Comparison of ENCODE assay signal across 8 cellular contexts in genomic region chr1:119948342-119949214, GRCh38. TPM values are rescaled to one million over a fixed set of nuclear protein-coding genes. Genes with fewer than 3 reads are reported as not detected.
A peak's percentile ranks its signal among the peaks of the same experiment; 100 is the strongest.
DNase-seq lines count a peak whose midpoint lies in the region; ATAC-seq and TF ChIP-seq lines count a peak whose summit lies in the region.

No MANE protein-coding gene starts in this region.

- no peaks in the 10 kb centered on the region for H3K9me3 Mint-ChIP-seq in activated T-cell treated with anti-CD3 and anti-CD28 coated beads, Interleukin-2, amount 50 U/mL, for 72 hours

- peak; percentile 78 for DNase-seq in AG10803 (ENCODE audit: low read depth)
- DNase-seq in RKO (ENCODE audit: low spot score), result peak; percentile 78
- peak; percentile 75 to 76 for DNase-seq in activated T-cell treated with anti-CD3 and anti-CD28 coated beads, Interleukin-2, amount 50 U/mL, for 72 hours
- DNase-seq in fibroblast of the conjunctiva (ENCODE audit: low read depth), result peak; percentile 73
- DNase-seq in nucleus accumbens (lab: John Stamatoyannopoulos, UW), result peak in 48 of 56 donors; percentile 5 to 88 (median 46)
- DNase-seq in substantia nigra (lab: John Stamatoyannopoulos, UW), result peak in 43 of 49 donors; percentile 2 to 77 (median 50)

- H3K27me3 Mint-ChIP-seq in activated T-cell treated with anti-CD3 and anti-CD28 coated beads, Interleukin-2, amount 50 U/mL, for 72 hours (ENCODE audit: low read depth), result no peaks in the 10 kb centered on the region

- peaks cover 6% of the 10 kb centered on the region for H3K4me1 Mint-ChIP-seq in activated T-cell treated with anti-CD3 and anti-CD28 coated beads, Interleukin-2, amount 50 U/mL, for 72 hours (ENCODE audit: low read depth)

- no peak overlapping the region for H3K4me3 Mint-ChIP-seq in activated T-cell treated with anti-CD3 and anti-CD28 coated beads, Interleukin-2, amount 50 U/mL, for 72 hours

- no peak overlapping the region for H3K27ac Mint-ChIP-seq in activated T-cell treated with anti-CD3 and anti-CD28 coated beads, Interleukin-2, amount 50 U/mL, for 72 hours

- H3K4me3 ChIP-seq in AG10803 (ENCODE audit: low read length), result no peak overlapping the region

- peaks cover 0 to 4% of the 10 kb centered on the region in 2 donors for H3K36me3 Mint-ChIP-seq in activated T-cell treated with anti-CD3 and anti-CD28 coated beads, Interleukin-2, amount 50 U/mL, for 72 hours (ENCODE audit: insufficient read depth in 2 of 2)

- H3K27ac ChIP-seq in substantia nigra (ENCODE audit: low read depth, low read length, poor library complexity, severe bottlenecking), result no peak overlapping the region

- ATAC-seq in GM19324 (IDR thresholded peaks at IDR 0.05; ENCODE audit: low FRiP score, unreplicated experiment), result peak; percentile 48
- peak; percentile 65 for ATAC-seq in activated T-cell treated with anti-CD3 and anti-CD28 coated beads, Interleukin-2, amount 50 U/mL, for 72 hours (replicated peaks in 1 of 2)

- TF ChIP-seq CTCF in AG10803 (conservative IDR thresholded peaks at IDR 0.05; ENCODE audit: low read length) (peak; percentile 96), LNCAP (IDR thresholded peaks at IDR 0.05) (peak; percentile 88)

RNA-seq across cellular contexts. Expression of gene ADAM30, which starts 52.3 kb away (rescaled TPM):
- total RNA-seq in activated T-cell treated with anti-CD3 and anti-CD28 coated beads, Interleukin-2, amount 50 U/mL, for 72 hours, result not detected
